ENCODE assay signal across 4 cellular contexts in the genomic region with DNA sequence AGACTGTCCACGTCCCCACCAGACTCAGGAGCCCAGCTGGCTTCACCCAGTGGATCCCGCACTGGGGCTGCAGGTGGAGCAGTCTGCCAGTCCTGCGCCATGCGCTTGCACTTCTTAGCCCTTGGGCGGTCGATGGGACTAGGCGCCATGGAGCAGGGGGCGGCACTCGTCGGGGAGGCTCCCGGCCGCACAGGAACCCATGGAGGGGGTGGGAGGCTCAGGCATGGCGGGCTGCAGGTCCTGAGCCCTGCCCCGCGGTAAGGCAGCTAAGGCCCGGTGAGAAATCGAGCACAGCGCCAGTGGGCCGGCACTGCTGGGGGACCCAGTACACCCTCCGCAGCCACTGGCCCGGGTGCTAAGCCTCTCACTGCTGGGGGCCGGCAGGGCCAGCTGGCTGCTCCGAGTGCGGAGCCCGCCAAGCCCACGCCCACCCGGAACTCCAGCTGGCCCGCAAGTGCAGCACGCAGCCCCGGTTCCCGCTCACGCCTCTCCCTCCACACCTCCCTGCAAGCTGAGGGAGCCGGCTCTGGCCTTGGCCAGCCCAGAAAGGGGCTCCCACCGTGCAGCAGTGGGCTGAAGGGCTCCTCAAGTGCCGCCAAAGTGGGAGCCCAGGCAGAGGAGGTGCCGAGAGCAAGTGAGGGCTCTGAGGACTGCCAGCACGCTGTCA. TPM values are rescaled to one million over a fixed set of nuclear protein-coding genes. Genes with fewer than 3 reads are reported as not detected.
"Had no signal": no experiment of that assay in that cellular context is flagged by ENCODE, and none has a peak within 500 bp of the region (broad histone marks: within the 10 kb centered on the region; RNA-seq: fewer than 3 reads in every experiment).

No MANE protein-coding gene starts in this region.

RNA-seq across cellular contexts. Expression of a gene that starts 35.4 kb away (rescaled TPM):
- total RNA-seq: HT1080, IMR-90, Right ventricle myocardium superior, SJSA1 had no signal
- polyA plus RNA-seq: IMR-90 had no signal
